Comparison of ENCODE assay signal across 10 cellular contexts in the genomic region with DNA sequence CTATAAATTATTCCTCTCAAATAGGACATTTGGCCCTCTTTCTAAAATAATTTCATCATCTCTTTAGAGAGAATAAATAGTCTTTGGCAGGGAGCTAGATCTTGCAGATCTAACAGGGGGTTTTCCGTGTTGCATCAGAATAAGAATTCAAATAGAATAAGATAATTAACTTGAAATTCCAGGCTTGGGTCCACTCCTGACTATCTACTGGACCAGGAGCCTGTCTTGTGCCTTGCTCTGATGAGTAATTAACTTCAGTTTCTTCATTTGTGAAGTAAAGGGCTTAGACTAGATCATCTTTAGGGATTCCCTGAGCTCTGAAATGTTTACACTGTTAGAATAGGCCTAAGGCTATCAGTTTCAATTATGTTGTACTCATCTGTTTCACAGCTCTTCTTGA. TPM values are rescaled to one million over a fixed set of nuclear protein-coding genes. Genes with fewer than 3 reads are reported as not detected.
DNase-seq lines count a peak whose midpoint lies in the region; ATAC-seq and TF ChIP-seq lines count a peak whose summit lies in the region.
"Had no signal": no experiment of that assay in that cellular context is flagged by ENCODE, and none has a peak within 500 bp of the region (broad histone marks: within the 10 kb centered on the region; RNA-seq: fewer than 3 reads in every experiment).

No MANE protein-coding gene starts in this region.

- H3F3A ChIP-seq in SU-DHL-6 (ENCODE audit: insufficient read depth) = peaks cover 5% of the 10 kb centered on the region; the same call in 1 of the 2 replicates

- peak overlapping the region; percentile 45 for H3K9ac ChIP-seq in SU-DHL-6 (ENCODE audit: low read length)

- in situ Hi-C loops in transverse colon (cut with MboI; ENCODE audit: low pct_ligation_motif_present in 1 of 4, low pct_unique_long_range_greater_than_20kb in 1 of 4, low sequenced_read_pairs in 3 of 4) = loop anchor here in 2 of 4 donors (25.0 kb wide), 2 partner anchors 89 to 461 kb away; no protein-coding TSS in a partner anchor

- WGBS in transverse colon (ENCODE audit: low coverage in 1 of 2), 2 donors = 73 to 85% methylated on average over 1 of the region's 1 CpG

- H3K27me3 ChIP-seq in right atrium auricular region = no peaks in the 10 kb centered on the region
- no peaks in the 10 kb centered on the region for H3K27me3 ChIP-seq in SU-DHL-6 (ENCODE audit: low read length)
- H3K27me3 ChIP-seq in transverse colon = no peaks in the 10 kb centered on the region
- H3K27me3 ChIP-seq in WERI-Rb-1 (ENCODE audit: insufficient read depth, low read depth, severe bottlenecking) = no peaks in the 10 kb centered on the region

- H3K79me2 ChIP-seq in SU-DHL-6 (ENCODE audit: insufficient read depth, low read length) = no peaks in the 10 kb centered on the region

- no peak for TF ChIP-seq POLR2A in transverse colon (IDR thresholded peaks at IDR 0.05)

- H2AFZ ChIP-seq in SU-DHL-6 (ENCODE audit: low read depth, low read length, severe bottlenecking) = peak overlapping the region; percentile 31

- H3K4me3 ChIP-seq in right atrium auricular region = no peak overlapping the region
- peak overlapping the region; percentile 14 for H3K4me3 ChIP-seq in SU-DHL-6 (ENCODE audit: insufficient read depth, low read length, poor library complexity, severe bottlenecking)
- H3K4me3 ChIP-seq in transverse colon = no peak overlapping the region
- H3K4me3 ChIP-seq in WERI-Rb-1 (ENCODE audit: low read depth, low read length) = no peak overlapping the region

- H3K4me2 ChIP-seq in SU-DHL-6 (ENCODE audit: low read depth, low read length, poor library complexity, severe bottlenecking) = peak overlapping the region; percentile 55

- no peak for TF ChIP-seq CTCF in right atrium auricular region (IDR thresholded peaks at IDR 0.05)
- TF ChIP-seq CTCF in SU-DHL-6 (IDR thresholded peaks at IDR 0.05; ENCODE audit: insufficient read depth, low read length, poor library complexity, severe bottlenecking) = no peak
- TF ChIP-seq CTCF in transverse colon (IDR thresholded peaks at IDR 0.05) = no peak
- no peak for TF ChIP-seq CTCF in WERI-Rb-1 (IDR thresholded peaks at IDR 0.05; ENCODE audit: low read depth, low read length)

- no peaks in the 10 kb centered on the region for H3K9me3 ChIP-seq in right atrium auricular region
- H3K9me3 ChIP-seq in SU-DHL-6 (ENCODE audit: insufficient read depth, low read length) = no peaks in the 10 kb centered on the region
- no peaks in the 10 kb centered on the region for H3K9me3 ChIP-seq in transverse colon
- H3K9me3 ChIP-seq in WERI-Rb-1 (ENCODE audit: severe bottlenecking) = no peaks in the 10 kb centered on the region

- H3K9me2 ChIP-seq in SU-DHL-6 (replicated peaks; ENCODE audit: insufficient read depth, low read length) = no peaks in the 10 kb centered on the region

- H4K20me1 ChIP-seq in SU-DHL-6 (ENCODE audit: low read depth, low read length) = no peaks in the 10 kb centered on the region

- peak; percentile 23 for ATAC-seq in Right ventricle myocardium inferior
- ATAC-seq in GM19023 (IDR thresholded peaks at IDR 0.05; ENCODE audit: unreplicated experiment) = no peak

- TF ChIP-seq EP300 in transverse colon (IDR thresholded peaks at IDR 0.05; ENCODE audit: low read depth) = no peak

- H3K27ac ChIP-seq in right atrium auricular region (no peak overlapping the region), SU-DHL-6 (ENCODE audit: low read depth, low read length) (peak overlapping the region; percentile 84), transverse colon (peak overlapping the region; percentile 56 to 80 (median 68)), WERI-Rb-1 (no peak overlapping the region)

- intact Hi-C loops in Right ventricle myocardium inferior (cut with DNase I) = no loop called here
- intact Hi-C loops in transverse colon (cut with DNase I; ENCODE audit: low total_unique reads) = no loop called here

- peaks cover 0 to 7% of the 10 kb centered on the region in 2 donors for H3K4me1 ChIP-seq in right atrium auricular region
- peaks cover 21 to 67% (median 40%) of the 10 kb centered on the region in 4 donors for H3K4me1 ChIP-seq in transverse colon

- no peak for DNase-seq in Right ventricle myocardium inferior (ENCODE audit: missing footprints)
- DNase-seq in right atrium auricular region (ENCODE audit: low spot score) = no peak
- DNase-seq in fibroblast of gingiva (ENCODE audit: low read depth) = peak; percentile 40
- DNase-seq in transverse colon = no peak
- DNase-seq in WERI-Rb-1 = no peak
- DNase-seq in stimulated activated CD4-positive, alpha-beta T cell treated with anti-CD3 and anti-CD28 coated beads, Interleukin-4, amount 100 ng/mL, for 24 hours = no peak
- DNase-seq: amniotic stem cell, NCI-H524 treated with DMSO at 0.1 percent for 48 hours had no signal

- no peaks in the 10 kb centered on the region for H3K36me3 ChIP-seq in right atrium auricular region
- H3K36me3 ChIP-seq in SU-DHL-6 (ENCODE audit: low read length) = no peaks in the 10 kb centered on the region
- no peaks in the 10 kb centered on the region for H3K36me3 ChIP-seq in transverse colon
- H3K36me3 ChIP-seq in WERI-Rb-1 = no peaks in the 10 kb centered on the region

RNA-seq across cellular contexts. Expression of a gene that starts 23.5 kb away (rescaled TPM):
- 80.0 TPM for total RNA-seq in Right ventricle myocardium inferior
- total RNA-seq in right atrium auricular region = 10 to 100 TPM; 72.8 to 80.7 TPM
- total RNA-seq in transverse colon = 100 to 1,000 TPM in 2 of 4 donors, 10 to 100 TPM in 2; 55.4 to 137 (median 104) TPM

RNA-seq across cellular contexts. Expression of a gene that starts 54.5 kb away (rescaled TPM):
- total RNA-seq in Right ventricle myocardium inferior (not detected), right atrium auricular region (not detected), transverse colon (not detected)

Comparison
In these comparisons a context has a peak if more than half of its experiments do, and no peak if none do; other contexts are left out.
1. H3K27ac ChIP-seq: peak in SU-DHL-6 (single experiment) and transverse colon (4 of 4); none in right atrium auricular region (0 of 2) and WERI-Rb-1 (single experiment).